9 cellular contexts compared by ENCODE assay signal in the genomic region with DNA sequence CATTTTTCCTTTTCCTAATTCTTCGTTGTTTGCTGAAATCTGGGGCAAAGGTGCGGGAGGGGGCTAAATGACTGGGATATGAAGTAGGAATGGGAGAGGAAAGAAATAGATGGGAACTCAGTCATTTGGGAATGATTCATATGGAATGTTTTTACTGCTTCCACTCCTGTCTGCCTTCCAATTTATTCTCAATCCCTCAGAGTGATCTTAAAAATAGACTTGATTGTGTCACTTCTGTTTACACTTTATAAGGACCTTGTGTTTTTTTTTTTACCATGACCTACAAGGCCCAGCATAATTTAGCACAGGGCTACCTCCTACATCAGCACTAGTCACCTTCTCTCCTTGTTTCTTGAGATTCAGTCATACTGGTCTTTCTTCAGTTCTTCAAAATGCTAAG.
A peak's percentile ranks its signal among the peaks of the same experiment; 100 is the strongest.
DNase-seq lines count a peak whose midpoint lies in the region; TF ChIP-seq lines count a peak whose summit lies in the region.
"Had no signal": no experiment of that assay in that cellular context is flagged by ENCODE, and none has a peak within 500 bp of the region (broad histone marks: within the 10 kb centered on the region; RNA-seq: fewer than 3 reads in every experiment).

No MANE protein-coding gene starts in this region.

- H3K4me1 Mint-ChIP-seq in nephron, result no peaks in the 10 kb centered on the region

- H3F3A ChIP-seq in Loucy (ENCODE audit: low read depth), result peaks cover 7% of the 10 kb centered on the region; the same call in 1 of the 2 replicates

- no peaks in the 10 kb centered on the region for H3K9me2 ChIP-seq in Loucy (replicated peaks; ENCODE audit: low read depth, low read length)

- no peaks in the 10 kb centered on the region; the same call in 1 of the 2 replicates for H3K36me3 ChIP-seq in BJ (ENCODE audit: control insufficient read depth, insufficient read depth, low read length)
- H3K36me3 ChIP-seq in Loucy (ENCODE audit: insufficient read depth, low read length), result peaks cover 65% of the 10 kb centered on the region
- H3K36me3 ChIP-seq in Peyer's patch, result peaks cover 0 to 38% (median 0%) of the 10 kb centered on the region in 3 donors

- no peak for TF ChIP-seq CTCF in BJ (IDR thresholded peaks at IDR 0.05; ENCODE audit: insufficient read depth, low read depth, low read length)
- TF ChIP-seq CTCF in Loucy (conservative IDR thresholded peaks at IDR 0.05; ENCODE audit: low read length), result no peak
- TF ChIP-seq CTCF in epithelial cell of proximal tubule (conservative IDR thresholded peaks at IDR 0.05; ENCODE audit: low read depth, low read length), result no peak
- no peak for TF ChIP-seq CTCF in nephron (IDR thresholded peaks at IDR 0.05; ENCODE audit: unreplicated experiment in 3 of 3)
- TF ChIP-seq CTCF in Peyer's patch (IDR thresholded peaks at IDR 0.05), result no peak

- no peaks in the 10 kb centered on the region for H3K9me3 Mint-ChIP-seq in nephron

- no peak overlapping the region for H2AFZ ChIP-seq in Loucy (ENCODE audit: low read length)

- no peak overlapping the region for H3K4me3 Mint-ChIP-seq in nephron

- H3K4me2 ChIP-seq in Loucy (ENCODE audit: low read depth, low read length, poor library complexity, severe bottlenecking), result peak overlapping the region; percentile 87

- H3K27ac ChIP-seq in Peyer's patch, result no peak overlapping the region

- H3K27me3 Mint-ChIP-seq in nephron (ENCODE audit: low read depth), result no peaks in the 10 kb centered on the region

- peaks cover 11% of the 10 kb centered on the region for H3K4me1 ChIP-seq in Loucy (ENCODE audit: insufficient read depth, low read length, poor library complexity, severe bottlenecking)
- no peaks in the 10 kb centered on the region for H3K4me1 ChIP-seq in Peyer's patch

- no peak for TF ChIP-seq POLR2A in Peyer's patch (IDR thresholded peaks at IDR 0.05)

- peaks cover 62% of the 10 kb centered on the region for H3K36me3 Mint-ChIP-seq in nephron (ENCODE audit: low read depth)

- H3K27me3 ChIP-seq in BJ (ENCODE audit: control insufficient read depth, insufficient read depth, low read length) (no peaks in the 10 kb centered on the region), Loucy (ENCODE audit: insufficient read depth, low read length, poor library complexity, severe bottlenecking) (peaks cover 51% of the 10 kb centered on the region), Peyer's patch (no peaks in the 10 kb centered on the region)

- H3K27ac Mint-ChIP-seq in nephron, result peak overlapping the region; percentile 4 to 69 (median 49)

- CTCF ChIA-PET in BJ (lab: Yijun Ruan, JAX), result no interaction called here

- peaks cover 94% of the 10 kb centered on the region for H3K79me2 ChIP-seq in Loucy (ENCODE audit: insufficient read depth, low read length)

- H3K4me3 ChIP-seq in BJ (ENCODE audit: low read depth, low read length) (no peak overlapping the region), Loucy (ENCODE audit: low read length, poor library complexity, severe bottlenecking) (peak overlapping the region; percentile 79), epithelial cell of proximal tubule (ENCODE audit: low read depth, low read length) (no peak overlapping the region), Peyer's patch (no peak overlapping the region)

- peak; percentile 82 for DNase-seq in BJ (ENCODE audit: low read depth)
- peak; percentile 13 for DNase-seq in epithelial cell of proximal tubule (ENCODE audit: low read depth)
- no peak for DNase-seq in COLO668 (lab: John Stamatoyannopoulos, UW; ENCODE audit: unreplicated experiment)
- no peak for DNase-seq in Peyer's patch
- DNase-seq in SIG-M5 (lab: John Stamatoyannopoulos, UW), result no peak
- no peak for DNase-seq in stimulated activated CD4-positive, alpha-beta T cell treated with anti-CD3 and anti-CD28 coated beads, Interleukin-4, amount 100 ng/mL, for 24 hours
- DNase-seq: NCI-H1105 had no signal

- POLR2A ChIA-PET in BJ (lab: Charles Lee), result no interaction called here

- H3K9me3 ChIP-seq in Loucy (ENCODE audit: insufficient read depth, low read depth, low read length) (no peaks in the 10 kb centered on the region), Peyer's patch (no peaks in the 10 kb centered on the region)

- peak overlapping the region; percentile 99 for H3K9ac ChIP-seq in Loucy (ENCODE audit: low read depth, low read length, poor library complexity, severe bottlenecking)

- H4K20me1 ChIP-seq in Loucy (ENCODE audit: insufficient read depth, low read length, poor library complexity, severe bottlenecking), result peaks cover 6% of the 10 kb centered on the region

Comparison
In these comparisons a context has a peak if more than half of its experiments do, and no peak if none do; other contexts are left out.
1. DNase-seq: peak in BJ (single experiment) and epithelial cell of proximal tubule (single experiment); none in COLO668 (single experiment), Peyer's patch (0 of 3), SIG-M5 (single experiment) and stimulated activated CD4-positive, alpha-beta T cell treated with anti-CD3 and anti-CD28 coated beads, Interleukin-4, amount 100 ng/mL, for 24 hours (single experiment).